In the genomic region with DNA sequence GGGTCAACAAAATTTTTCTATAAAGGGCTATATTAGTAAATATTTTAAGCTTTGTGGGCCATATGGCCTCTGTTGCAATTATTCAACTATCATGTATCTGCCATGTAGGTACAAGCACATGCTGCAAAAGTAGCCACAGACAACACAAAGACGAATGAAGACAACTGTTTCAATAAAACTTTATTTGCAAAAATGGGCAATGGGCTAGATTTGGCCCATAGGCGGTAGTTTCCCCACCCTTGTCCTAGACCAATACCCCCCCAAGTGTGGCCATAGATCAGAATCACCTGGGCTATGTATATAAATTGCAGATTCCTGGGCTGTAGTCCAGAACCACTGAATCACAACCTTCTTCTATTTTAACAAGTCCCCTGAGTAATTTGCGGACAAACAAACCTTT, we compare ENCODE assay signal across 40 cellular contexts.
"Had no signal": no experiment of that assay in that cellular context is flagged by ENCODE, and none has a peak within 500 bp of the region (broad histone marks: within the 10 kb centered on the region; RNA-seq: fewer than 3 reads in every experiment).

No MANE protein-coding gene starts in this region.

- H3K36me3 ChIP-seq: ascending aorta, cardiac muscle cell, WERI-Rb-1 had no signal

- H3K27me3 ChIP-seq: ascending aorta, cardiac muscle cell had no signal

- FAIRE-seq: bronchial epithelial cell, TTC549 had no signal

- H3K36me3 Mint-ChIP-seq: activated CD8-positive, alpha-beta memory T cell treated with anti-CD3 and anti-CD28 coated beads, Interleukin-2, amount 10 ng/mL, durations not matched to agents 7 days and 5 days; activated naive CD4-positive, alpha-beta T cell treated with anti-CD3 and anti-CD28 coated beads, Interleukin-2, amount 10 ng/mL, durations not matched to agents 7 days and 5 days; activated naive CD4-positive, alpha-beta T cell treated with anti-CD3 and anti-CD28 coated beads, Interleukin-2, amount 50 U/mL, for 24 hours; activated naive CD8-positive, alpha-beta T cell; activated naive CD8-positive, alpha-beta T cell treated with anti-CD3 and anti-CD28 coated beads, Interleukin-2, amount 10 ng/mL, durations not matched to agents 7 days and 5 days; brain had no signal

- H3K4me1 ChIP-seq: ascending aorta had no signal

- H3K27ac ChIP-seq: ascending aorta, cardiac muscle cell, WERI-Rb-1 had no signal

- DNase-seq: activated CD4-positive, alpha-beta memory T cell treated with anti-CD3 and anti-CD28 coated beads, Interleukin-2, amount 10 ng/mL, durations not matched to agents 7 days and 5 days; activated CD4-positive, alpha-beta T cell treated with anti-CD3 and anti-CD28 coated beads for 1 hour; activated CD4-positive, alpha-beta T cell treated with anti-CD3 and anti-CD28 coated beads for 36 hours; activated CD4-positive, alpha-beta T cell treated with anti-CD3 and anti-CD28 coated beads for 48 hours; activated CD4-positive, alpha-beta T cell treated with anti-CD3 and anti-CD28 coated beads, Interleukin-2, amount 10 ng/mL, durations not matched to agents 7 days and 5 days; activated CD4-positive, alpha-beta T cell treated with anti-CD3 and anti-CD28 coated beads, Interleukin-2, amount 50 U/mL, for 48 hours; activated CD4-positive, CD25-positive, alpha-beta regulatory T cell; activated CD8-positive, alpha-beta memory T cell treated with anti-CD3 and anti-CD28 coated beads for 24 hours; activated CD8-positive, alpha-beta memory T cell treated with anti-CD3 and anti-CD28 coated beads, Interleukin-2, amount 10 ng/mL, durations not matched to agents 7 days and 5 days; activated CD8-positive, alpha-beta memory T cell treated with anti-CD3 and anti-CD28 coated beads, Interleukin-2, amount 50 U/mL, for 48 hours; activated CD8-positive, alpha-beta T cell treated with anti-CD3 and anti-CD28 coated beads, Interleukin-2, amount 10 ng/mL, durations not matched to agents 7 days and 5 days; activated effector memory CD4-positive, alpha-beta T cell treated with Interleukin-2 at 50 U/mL for 16 hours; activated gamma-delta T cell; activated naive CD4-positive, alpha-beta T cell treated with anti-CD3 and anti-CD28 coated beads, Interleukin-2, amount 10 ng/mL, durations not matched to agents 7 days and 5 days; activated naive CD4-positive, alpha-beta T cell treated with Interleukin-2 at 50 U/mL for 16 hours; activated naive CD8-positive, alpha-beta T cell treated with anti-CD3 and anti-CD28 coated beads, Interleukin-2, amount 10 ng/mL, durations not matched to agents 7 days and 5 days; activated naive CD8-positive, alpha-beta T cell treated with anti-CD3 and anti-CD28 coated beads, Interleukin-2, amount 50 U/mL, for 24 hours; activated T-cell treated with anti-CD3 and anti-CD28 coated beads, Interleukin-2, amount 50 U/mL, for 24 hours; activated T-cell treated with anti-CD3 and anti-CD28 coated beads, Interleukin-2, amount 50 U/mL, for 48 hours; amygdala; anterior cingulate cortex; caudate nucleus; cerebellar nuclear complex; T-helper 1 cell; T-helper 2 cell; T-helper 9 cell; WERI-Rb-1 had no signal

- H3K27ac Mint-ChIP-seq: activated CD4-positive, alpha-beta memory T cell treated with anti-CD3 and anti-CD28 coated beads, Interleukin-2, amount 10 ng/mL, durations not matched to agents 7 days and 5 days; activated CD4-positive, alpha-beta T cell treated with anti-CD3 and anti-CD28 coated beads for 36 hours; activated CD4-positive, alpha-beta T cell treated with anti-CD3 and anti-CD28 coated beads, Interleukin-2, amount 10 ng/mL, durations not matched to agents 7 days and 5 days; activated CD8-positive, alpha-beta memory T cell treated with anti-CD3 and anti-CD28 coated beads, Interleukin-2, amount 10 ng/mL, durations not matched to agents 7 days and 5 days; activated CD8-positive, alpha-beta T cell treated with anti-CD3 and anti-CD28 coated beads, Interleukin-2, amount 10 ng/mL, durations not matched to agents 7 days and 5 days; activated naive CD4-positive, alpha-beta T cell treated with anti-CD3 and anti-CD28 coated beads, Interleukin-2, amount 10 ng/mL, durations not matched to agents 7 days and 5 days; activated naive CD4-positive, alpha-beta T cell treated with anti-CD3 and anti-CD28 coated beads, Interleukin-2, amount 50 U/mL, for 24 hours; activated naive CD8-positive, alpha-beta T cell; activated naive CD8-positive, alpha-beta T cell treated with anti-CD3 and anti-CD28 coated beads, Interleukin-2, amount 10 ng/mL, durations not matched to agents 7 days and 5 days; activated naive CD8-positive, alpha-beta T cell treated with anti-CD3 and anti-CD28 coated beads, Interleukin-2, amount 50 U/mL, for 24 hours; activated T-cell treated with anti-CD3 and anti-CD28 coated beads, Interleukin-2, amount 50 U/mL, for 24 hours; activated T-helper 2 cell treated with anti-CD3 and anti-CD28 coated beads, Interferon-gamma antibody, Interleukin-2, Interleukin-4, amounts not matched to agents 10 μg/mL and 5 μg/mL and 100 μg/mL, durations not matched to agents 14 hours and 24 hours and 36 hours; brain; T-helper 1 cell treated with Interleukin-12 subunit alpha and Interleukin-12 subunit beta and Interleukin-4 antibody, amounts not matched to agents 30 μg/mL and 1 μg/mL, for 36 hours; T-helper 2 cell treated with Interferon-gamma antibody and Interleukin-4, amounts not matched to agents 5 μg/mL and 100 μg/mL, for 36 hours; WTC11 had no signal

- H3K9me3 ChIP-seq: ascending aorta had no signal

- H3K4me3 Mint-ChIP-seq: activated CD4-positive, alpha-beta memory T cell treated with anti-CD3 and anti-CD28 coated beads, Interleukin-2, amount 10 ng/mL, durations not matched to agents 7 days and 5 days; activated CD4-positive, alpha-beta T cell treated with anti-CD3 and anti-CD28 coated beads for 36 hours; activated CD4-positive, alpha-beta T cell treated with anti-CD3 and anti-CD28 coated beads, Interleukin-2, amount 10 ng/mL, durations not matched to agents 7 days and 5 days; activated CD8-positive, alpha-beta memory T cell treated with anti-CD3 and anti-CD28 coated beads, Interleukin-2, amount 10 ng/mL, durations not matched to agents 7 days and 5 days; activated CD8-positive, alpha-beta T cell treated with anti-CD3 and anti-CD28 coated beads, Interleukin-2, amount 10 ng/mL, durations not matched to agents 7 days and 5 days; activated naive CD4-positive, alpha-beta T cell treated with anti-CD3 and anti-CD28 coated beads, Interleukin-2, amount 10 ng/mL, durations not matched to agents 7 days and 5 days; activated naive CD4-positive, alpha-beta T cell treated with anti-CD3 and anti-CD28 coated beads, Interleukin-2, amount 50 U/mL, for 24 hours; activated naive CD8-positive, alpha-beta T cell; activated naive CD8-positive, alpha-beta T cell treated with anti-CD3 and anti-CD28 coated beads, Interleukin-2, amount 10 ng/mL, durations not matched to agents 7 days and 5 days; activated naive CD8-positive, alpha-beta T cell treated with anti-CD3 and anti-CD28 coated beads, Interleukin-2, amount 50 U/mL, for 24 hours; activated T-cell treated with anti-CD3 and anti-CD28 coated beads, Interleukin-2, amount 50 U/mL, for 24 hours; brain; central memory CD8-positive, alpha-beta T cell; T-helper 1 cell treated with Interleukin-12 subunit alpha and Interleukin-12 subunit beta and Interleukin-4 antibody, amounts not matched to agents 30 μg/mL and 1 μg/mL, for 36 hours; T-helper 2 cell treated with Interferon-gamma antibody and Interleukin-4, amounts not matched to agents 5 μg/mL and 100 μg/mL, for 36 hours; WTC11 had no signal

- ATAC-seq: activated CD4-positive, alpha-beta T cell treated with anti-CD3 and anti-CD28 coated beads for 36 hours; activated CD4-positive, CD25-positive, alpha-beta regulatory T cell treated with anti-CD3 and anti-CD28 coated beads, Interleukin-2, amount 50 U/mL, for 24 hours; activated CD8-positive, alpha-beta memory T cell treated with anti-CD3 and anti-CD28 coated beads, Interleukin-2, amount 10 ng/mL, durations not matched to agents 7 days and 5 days; activated CD8-positive, alpha-beta T cell treated with anti-CD3 and anti-CD28 coated beads, Interleukin-2, amount 10 ng/mL, durations not matched to agents 7 days and 5 days; activated naive CD8-positive, alpha-beta T cell treated with anti-CD3 and anti-CD28 coated beads, Interleukin-2, amount 50 U/mL, for 24 hours; WTC11 had no signal

- H3K4me1 Mint-ChIP-seq: activated CD4-positive, alpha-beta memory T cell treated with anti-CD3 and anti-CD28 coated beads, Interleukin-2, amount 10 ng/mL, durations not matched to agents 7 days and 5 days; activated CD4-positive, alpha-beta T cell treated with anti-CD3 and anti-CD28 coated beads for 36 hours; activated CD4-positive, alpha-beta T cell treated with anti-CD3 and anti-CD28 coated beads, Interleukin-2, amount 10 ng/mL, durations not matched to agents 7 days and 5 days; activated CD8-positive, alpha-beta memory T cell treated with anti-CD3 and anti-CD28 coated beads, Interleukin-2, amount 10 ng/mL, durations not matched to agents 7 days and 5 days; activated naive CD4-positive, alpha-beta T cell treated with anti-CD3 and anti-CD28 coated beads, Interleukin-2, amount 10 ng/mL, durations not matched to agents 7 days and 5 days; activated naive CD4-positive, alpha-beta T cell treated with anti-CD3 and anti-CD28 coated beads, Interleukin-2, amount 50 U/mL, for 24 hours; activated naive CD8-positive, alpha-beta T cell treated with anti-CD3 and anti-CD28 coated beads, Interleukin-2, amount 10 ng/mL, durations not matched to agents 7 days and 5 days; activated naive CD8-positive, alpha-beta T cell treated with anti-CD3 and anti-CD28 coated beads, Interleukin-2, amount 50 U/mL, for 24 hours; brain; central memory CD8-positive, alpha-beta T cell had no signal

- H3K4me3 ChIP-seq: ascending aorta, cardiac muscle cell had no signal

- H3K9me3 Mint-ChIP-seq: activated naive CD4-positive, alpha-beta T cell treated with anti-CD3 and anti-CD28 coated beads, Interleukin-2, amount 10 ng/mL, durations not matched to agents 7 days and 5 days; activated naive CD8-positive, alpha-beta T cell treated with anti-CD3 and anti-CD28 coated beads, Interleukin-2, amount 10 ng/mL, durations not matched to agents 7 days and 5 days; activated T-cell treated with anti-CD3 and anti-CD28 coated beads, Interleukin-2, amount 50 U/mL, for 24 hours; activated T-helper 2 cell treated with anti-CD3 and anti-CD28 coated beads, Interferon-gamma antibody, Interleukin-2, Interleukin-4, amounts not matched to agents 10 μg/mL and 5 μg/mL and 100 μg/mL, durations not matched to agents 14 hours and 24 hours and 36 hours; central memory CD8-positive, alpha-beta T cell had no signal

- H3K27me3 Mint-ChIP-seq: activated CD4-positive, alpha-beta memory T cell treated with anti-CD3 and anti-CD28 coated beads, Interleukin-2, amount 10 ng/mL, durations not matched to agents 7 days and 5 days; activated CD4-positive, alpha-beta T cell treated with anti-CD3 and anti-CD28 coated beads for 36 hours; activated CD4-positive, alpha-beta T cell treated with anti-CD3 and anti-CD28 coated beads, Interleukin-2, amount 10 ng/mL, durations not matched to agents 7 days and 5 days; activated CD8-positive, alpha-beta memory T cell treated with anti-CD3 and anti-CD28 coated beads, Interleukin-2, amount 10 ng/mL, durations not matched to agents 7 days and 5 days; activated naive CD4-positive, alpha-beta T cell treated with anti-CD3 and anti-CD28 coated beads, Interleukin-2, amount 10 ng/mL, durations not matched to agents 7 days and 5 days; activated naive CD4-positive, alpha-beta T cell treated with anti-CD3 and anti-CD28 coated beads, Interleukin-2, amount 50 U/mL, for 24 hours; activated naive CD8-positive, alpha-beta T cell treated with anti-CD3 and anti-CD28 coated beads, Interleukin-2, amount 10 ng/mL, durations not matched to agents 7 days and 5 days; activated naive CD8-positive, alpha-beta T cell treated with anti-CD3 and anti-CD28 coated beads, Interleukin-2, amount 50 U/mL, for 24 hours; activated T-cell treated with anti-CD3 and anti-CD28 coated beads, Interleukin-2, amount 50 U/mL, for 24 hours; central memory CD8-positive, alpha-beta T cell had no signal
